Comparison of ENCODE assay signal across 1 cellular context in genomic region chr14:20343092-20343854, GRCh38.
TF ChIP-seq lines count a peak whose summit lies in the region.

A gene with protein sequence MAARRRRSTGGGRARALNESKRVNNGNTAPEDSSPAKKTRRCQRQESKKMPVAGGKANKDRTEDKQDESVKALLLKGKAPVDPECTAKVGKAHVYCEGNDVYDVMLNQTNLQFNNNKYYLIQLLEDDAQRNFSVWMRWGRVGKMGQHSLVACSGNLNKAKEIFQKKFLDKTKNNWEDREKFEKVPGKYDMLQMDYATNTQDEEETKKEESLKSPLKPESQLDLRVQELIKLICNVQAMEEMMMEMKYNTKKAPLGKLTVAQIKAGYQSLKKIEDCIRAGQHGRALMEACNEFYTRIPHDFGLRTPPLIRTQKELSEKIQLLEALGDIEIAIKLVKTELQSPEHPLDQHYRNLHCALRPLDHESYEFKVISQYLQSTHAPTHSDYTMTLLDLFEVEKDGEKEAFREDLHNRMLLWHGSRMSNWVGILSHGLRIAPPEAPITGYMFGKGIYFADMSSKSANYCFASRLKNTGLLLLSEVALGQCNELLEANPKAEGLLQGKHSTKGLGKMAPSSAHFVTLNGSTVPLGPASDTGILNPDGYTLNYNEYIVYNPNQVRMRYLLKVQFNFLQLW (plus strand): TSS chr14:20343635. CDS start chr14:20343642, 7 bp downstream.

TF ChIP-seq in HepG2, 621 proteins besides CTCF, POLR2A, EP300 and RAD21 (continued from another document and continues in another):
- TF ChIP-seq TBL1XR1 (IDR thresholded peaks at IDR 0.05; ENCODE audit: borderline replicate concordance, low read length, partially characterized antibody) (peak; percentile 86), ASH2L (IDR thresholded peaks at IDR 0.05; ENCODE audit: insufficient read length, low read depth, low read length) (peak; percentile 86), ZIK1 (CRISPR knock-in tag; IDR thresholded peaks at IDR 0.05; ENCODE audit: borderline replicate concordance, low read depth) (no peak), ZNF678 (CRISPR knock-in tag; IDR thresholded peaks at IDR 0.05) (0 out of 2 replicates have a peak, but pooled peaks have one; percentile 20), ZNF788 (CRISPR knock-in tag; IDR thresholded peaks at IDR 0.05; ENCODE audit: borderline replicate concordance) (peak; percentile 91; the same call in 1 of the 2 replicates), ZNF83 (CRISPR knock-in tag; IDR thresholded peaks at IDR 0.05; ENCODE audit: borderline replicate concordance) (peak; percentile 69; the same call in 1 of the 2 replicates), ADNP (CRISPR knock-in tag; IDR thresholded peaks at IDR 0.05) (no peak), HNRNPUL1 (IDR thresholded peaks at IDR 0.05; ENCODE audit: low read depth, low read length) (no peak), ZNF33A (CRISPR knock-in tag; IDR thresholded peaks at IDR 0.05; ENCODE audit: borderline replicate concordance) (peak; percentile 66; the same call in 1 of the 2 replicates), NCOA2 (CRISPR knock-in tag; IDR thresholded peaks at IDR 0.05) (0 out of 2 replicates have a peak, but pooled peaks have one; percentile 33), ZNF333 (CRISPR knock-in tag; IDR thresholded peaks at IDR 0.05; ENCODE audit: borderline replicate concordance) (peak; percentile 42; the same call in 1 of the 2 replicates), ZNF276 (CRISPR knock-in tag; IDR thresholded peaks at IDR 0.05; ENCODE audit: low read depth) (peak; percentile 93; the same call in 1 of the 2 replicates), MIXL1 (CRISPR knock-in tag; IDR thresholded peaks at IDR 0.05) (peak; percentile 96; the same call in 1 of the 2 replicates), AGO2 (optimal IDR thresholded peaks at IDR 0.05; ENCODE audit: low read depth, low read length) (no peak), MBD4 (IDR thresholded peaks at IDR 0.05; ENCODE audit: borderline replicate concordance, low read length) (no peak), ERF (CRISPR knock-in tag; IDR thresholded peaks at IDR 0.05) (peak; percentile 96), ZNF777 (CRISPR knock-in tag; IDR thresholded peaks at IDR 0.05) (0 out of 2 replicates have a peak, but pooled peaks have one; percentile 33), PRDM4 (CRISPR knock-in tag; IDR thresholded peaks at IDR 0.05; ENCODE audit: borderline replicate concordance) (no peak), HOXA3 (CRISPR knock-in tag; IDR thresholded peaks at IDR 0.05) (peak; percentile 99), REXO4 (CRISPR knock-in tag; IDR thresholded peaks at IDR 0.05; ENCODE audit: borderline replicate concordance) (no peak), ZNF746 (CRISPR knock-in tag; IDR thresholded peaks at IDR 0.05) (peak; percentile 66), U2AF2 (IDR thresholded peaks at IDR 0.05; ENCODE audit: low read depth, low read length) (no peak), ZEB1 (IDR thresholded peaks at IDR 0.05; ENCODE audit: insufficient replicate concordance, low read depth) (peak; percentile 83), CHD4 (IDR thresholded peaks at IDR 0.05; ENCODE audit: borderline replicate concordance, low read length) (no peak), CERS6 (CRISPR knock-in tag; IDR thresholded peaks at IDR 0.05) (no peak), GLI4 (CRISPR knock-in tag; IDR thresholded peaks at IDR 0.05; ENCODE audit: borderline replicate concordance) (0 out of 2 replicates have a peak, but pooled peaks have one; percentile 35), ZFP62 (CRISPR knock-in tag; IDR thresholded peaks at IDR 0.05) (peak; percentile 51; the same call in 1 of the 2 replicates)
- TF ChIP-seq, protein P1, sequence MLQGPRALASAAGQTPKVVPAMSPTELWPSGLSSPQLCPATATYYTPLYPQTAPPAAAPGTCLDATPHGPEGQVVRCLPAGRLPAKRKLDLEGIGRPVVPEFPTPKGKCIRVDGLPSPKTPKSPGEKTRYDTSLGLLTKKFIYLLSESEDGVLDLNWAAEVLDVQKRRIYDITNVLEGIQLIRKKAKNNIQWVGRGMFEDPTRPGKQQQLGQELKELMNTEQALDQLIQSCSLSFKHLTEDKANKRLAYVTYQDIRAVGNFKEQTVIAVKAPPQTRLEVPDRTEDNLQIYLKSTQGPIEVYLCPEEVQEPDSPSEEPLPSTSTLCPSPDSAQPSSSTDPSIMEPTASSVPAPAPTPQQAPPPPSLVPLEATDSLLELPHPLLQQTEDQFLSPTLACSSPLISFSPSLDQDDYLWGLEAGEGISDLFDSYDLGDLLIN (CRISPR knock-in tag; IDR thresholded peaks at IDR 0.05; ENCODE audit: borderline replicate concordance): peak; percentile 91; the same call in 1 of the 2 replicates
- TF ChIP-seq, protein P2, sequence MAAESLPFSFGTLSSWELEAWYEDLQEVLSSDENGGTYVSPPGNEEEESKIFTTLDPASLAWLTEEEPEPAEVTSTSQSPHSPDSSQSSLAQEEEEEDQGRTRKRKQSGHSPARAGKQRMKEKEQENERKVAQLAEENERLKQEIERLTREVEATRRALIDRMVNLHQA (CRISPR knock-in tag; IDR thresholded peaks at IDR 0.05): no peak
- TF ChIP-seq, protein P3, sequence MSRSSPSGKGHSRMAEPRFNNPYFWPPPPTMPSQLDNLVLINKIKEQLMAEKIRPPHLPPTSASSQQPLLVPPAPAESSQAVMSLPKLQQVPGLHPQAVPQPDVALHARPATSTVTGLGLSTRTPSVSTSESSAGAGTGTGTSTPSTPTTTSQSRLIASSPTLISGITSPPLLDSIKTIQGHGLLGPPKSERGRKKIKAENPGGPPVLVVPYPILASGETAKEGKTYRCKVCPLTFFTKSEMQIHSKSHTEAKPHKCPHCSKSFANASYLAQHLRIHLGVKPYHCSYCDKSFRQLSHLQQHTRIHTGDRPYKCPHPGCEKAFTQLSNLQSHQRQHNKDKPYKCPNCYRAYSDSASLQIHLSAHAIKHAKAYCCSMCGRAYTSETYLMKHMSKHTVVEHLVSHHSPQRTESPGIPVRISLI (CRISPR knock-in tag; IDR thresholded peaks at IDR 0.05; ENCODE audit: borderline replicate concordance): peak; percentile 64; the same call in 1 of the 2 replicates
- TF ChIP-seq, protein P4, sequence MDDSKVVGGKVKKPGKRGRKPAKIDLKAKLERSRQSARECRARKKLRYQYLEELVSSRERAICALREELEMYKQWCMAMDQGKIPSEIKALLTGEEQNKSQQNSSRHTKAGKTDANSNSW (CRISPR knock-in tag; IDR thresholded peaks at IDR 0.05; ENCODE audit: borderline replicate concordance): no peak; the same call in 1 of the 2 replicates
- TF ChIP-seq, protein P5, sequence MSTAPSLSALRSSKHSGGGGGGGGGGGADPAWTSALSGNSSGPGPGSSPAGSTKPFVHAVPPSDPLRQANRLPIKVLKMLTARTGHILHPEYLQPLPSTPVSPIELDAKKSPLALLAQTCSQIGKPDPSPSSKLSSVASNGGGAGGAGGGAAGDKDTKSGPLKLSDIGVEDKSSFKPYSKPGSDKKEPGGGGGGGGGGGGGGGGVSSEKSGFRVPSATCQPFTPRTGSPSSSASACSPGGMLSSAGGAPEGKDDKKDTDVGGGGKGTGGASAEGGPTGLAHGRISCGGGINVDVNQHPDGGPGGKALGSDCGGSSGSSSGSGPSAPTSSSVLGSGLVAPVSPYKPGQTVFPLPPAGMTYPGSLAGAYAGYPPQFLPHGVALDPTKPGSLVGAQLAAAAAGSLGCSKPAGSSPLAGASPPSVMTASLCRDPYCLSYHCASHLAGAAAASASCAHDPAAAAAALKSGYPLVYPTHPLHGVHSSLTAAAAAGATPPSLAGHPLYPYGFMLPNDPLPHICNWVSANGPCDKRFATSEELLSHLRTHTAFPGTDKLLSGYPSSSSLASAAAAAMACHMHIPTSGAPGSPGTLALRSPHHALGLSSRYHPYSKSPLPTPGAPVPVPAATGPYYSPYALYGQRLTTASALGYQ (CRISPR knock-in tag; IDR thresholded peaks at IDR 0.05): peak; percentile 48; the same call in 1 of the 2 replicates
- TF ChIP-seq, protein P6, sequence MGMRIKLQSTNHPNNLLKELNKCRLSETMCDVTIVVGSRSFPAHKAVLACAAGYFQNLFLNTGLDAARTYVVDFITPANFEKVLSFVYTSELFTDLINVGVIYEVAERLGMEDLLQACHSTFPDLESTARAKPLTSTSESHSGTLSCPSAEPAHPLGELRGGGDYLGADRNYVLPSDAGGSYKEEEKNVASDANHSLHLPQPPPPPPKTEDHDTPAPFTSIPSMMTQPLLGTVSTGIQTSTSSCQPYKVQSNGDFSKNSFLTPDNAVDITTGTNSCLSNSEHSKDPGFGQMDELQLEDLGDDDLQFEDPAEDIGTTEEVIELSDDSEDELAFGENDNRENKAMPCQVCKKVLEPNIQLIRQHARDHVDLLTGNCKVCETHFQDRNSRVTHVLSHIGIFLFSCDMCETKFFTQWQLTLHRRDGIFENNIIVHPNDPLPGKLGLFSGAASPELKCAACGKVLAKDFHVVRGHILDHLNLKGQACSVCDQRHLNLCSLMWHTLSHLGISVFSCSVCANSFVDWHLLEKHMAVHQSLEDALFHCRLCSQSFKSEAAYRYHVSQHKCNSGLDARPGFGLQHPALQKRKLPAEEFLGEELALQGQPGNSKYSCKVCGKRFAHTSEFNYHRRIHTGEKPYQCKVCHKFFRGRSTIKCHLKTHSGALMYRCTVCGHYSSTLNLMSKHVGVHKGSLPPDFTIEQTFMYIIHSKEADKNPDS (CRISPR knock-in tag; IDR thresholded peaks at IDR 0.05): peak; percentile 76; the same call in 1 of the 2 replicates
- TF ChIP-seq, protein P7, sequence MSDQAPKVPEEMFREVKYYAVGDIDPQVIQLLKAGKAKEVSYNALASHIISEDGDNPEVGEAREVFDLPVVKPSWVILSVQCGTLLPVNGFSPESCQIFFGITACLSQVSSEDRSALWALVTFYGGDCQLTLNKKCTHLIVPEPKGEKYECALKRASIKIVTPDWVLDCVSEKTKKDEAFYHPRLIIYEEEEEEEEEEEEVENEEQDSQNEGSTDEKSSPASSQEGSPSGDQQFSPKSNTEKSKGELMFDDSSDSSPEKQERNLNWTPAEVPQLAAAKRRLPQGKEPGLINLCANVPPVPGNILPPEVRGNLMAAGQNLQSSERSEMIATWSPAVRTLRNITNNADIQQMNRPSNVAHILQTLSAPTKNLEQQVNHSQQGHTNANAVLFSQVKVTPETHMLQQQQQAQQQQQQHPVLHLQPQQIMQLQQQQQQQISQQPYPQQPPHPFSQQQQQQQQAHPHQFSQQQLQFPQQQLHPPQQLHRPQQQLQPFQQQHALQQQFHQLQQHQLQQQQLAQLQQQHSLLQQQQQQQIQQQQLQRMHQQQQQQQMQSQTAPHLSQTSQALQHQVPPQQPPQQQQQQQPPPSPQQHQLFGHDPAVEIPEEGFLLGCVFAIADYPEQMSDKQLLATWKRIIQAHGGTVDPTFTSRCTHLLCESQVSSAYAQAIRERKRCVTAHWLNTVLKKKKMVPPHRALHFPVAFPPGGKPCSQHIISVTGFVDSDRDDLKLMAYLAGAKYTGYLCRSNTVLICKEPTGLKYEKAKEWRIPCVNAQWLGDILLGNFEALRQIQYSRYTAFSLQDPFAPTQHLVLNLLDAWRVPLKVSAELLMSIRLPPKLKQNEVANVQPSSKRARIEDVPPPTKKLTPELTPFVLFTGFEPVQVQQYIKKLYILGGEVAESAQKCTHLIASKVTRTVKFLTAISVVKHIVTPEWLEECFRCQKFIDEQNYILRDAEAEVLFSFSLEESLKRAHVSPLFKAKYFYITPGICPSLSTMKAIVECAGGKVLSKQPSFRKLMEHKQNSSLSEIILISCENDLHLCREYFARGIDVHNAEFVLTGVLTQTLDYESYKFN (CRISPR knock-in tag; conservative IDR thresholded peaks at IDR 0.05): peak; percentile 84
- TF ChIP-seq, protein P8, sequence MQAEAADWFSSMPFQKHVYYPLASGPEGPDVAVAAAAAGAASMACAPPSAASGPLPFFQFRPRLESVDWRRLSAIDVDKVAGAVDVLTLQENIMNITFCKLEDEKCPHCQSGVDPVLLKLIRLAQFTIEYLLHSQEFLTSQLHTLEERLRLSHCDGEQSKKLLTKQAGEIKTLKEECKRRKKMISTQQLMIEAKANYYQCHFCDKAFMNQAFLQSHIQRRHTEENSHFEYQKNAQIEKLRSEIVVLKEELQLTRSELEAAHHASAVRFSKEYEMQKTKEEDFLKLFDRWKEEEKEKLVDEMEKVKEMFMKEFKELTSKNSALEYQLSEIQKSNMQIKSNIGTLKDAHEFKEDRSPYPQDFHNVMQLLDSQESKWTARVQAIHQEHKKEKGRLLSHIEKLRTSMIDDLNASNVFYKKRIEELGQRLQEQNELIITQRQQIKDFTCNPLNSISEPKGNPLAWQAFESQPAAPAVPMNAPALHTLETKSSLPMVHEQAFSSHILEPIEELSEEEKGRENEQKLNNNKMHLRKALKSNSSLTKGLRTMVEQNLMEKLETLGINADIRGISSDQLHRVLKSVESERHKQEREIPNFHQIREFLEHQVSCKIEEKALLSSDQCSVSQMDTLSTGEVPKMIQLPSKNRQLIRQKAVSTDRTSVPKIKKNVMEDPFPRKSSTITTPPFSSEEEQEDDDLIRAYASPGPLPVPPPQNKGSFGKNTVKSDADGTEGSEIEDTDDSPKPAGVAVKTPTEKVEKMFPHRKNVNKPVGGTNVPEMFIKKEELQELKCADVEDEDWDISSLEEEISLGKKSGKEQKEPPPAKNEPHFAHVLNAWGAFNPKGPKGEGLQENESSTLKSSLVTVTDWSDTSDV (CRISPR knock-in tag; IDR thresholded peaks at IDR 0.05): no peak
